In genomic region chr17:51764387-51764971, GRCh38 we compare ENCODE assay signal across 8 cellular contexts.
DNase-seq lines count a peak whose midpoint lies in the region; ATAC-seq and TF ChIP-seq lines count a peak whose summit lies in the region.

No MANE protein-coding gene starts in this region.

- no peaks in the 10 kb centered on the region for H3K4me1 ChIP-seq in body of pancreas

- 2 to 4% methylated on average over 4 of the region's 4 CpGs for WGBS in body of pancreas, 2 donors

- H3K27ac Mint-ChIP-seq in T-helper 17 cell (no peak overlapping the region), immature natural killer cell (no peak overlapping the region)

- H3K27me3 ChIP-seq in body of pancreas = no peaks in the 10 kb centered on the region

- DNase-seq in AG08396 (ENCODE audit: low spot score) = peak; percentile 67
- peak; percentile 87 for DNase-seq in NCI-H1694 treated with DMSO at 0.1 percent for 48 hours (lab: John Stamatoyannopoulos, UW)
- DNase-seq in T-helper 17 cell = peak in 2 of 3 donors; percentile 12 to 26
- DNase-seq in body of pancreas = peak; percentile 47 to 65 (median 56)
- DNase-seq in immature natural killer cell = peak; percentile 9 to 34 (median 20)
- DNase-seq in stimulated activated CD4-positive, alpha-beta T cell treated with anti-CD3 and anti-CD28 coated beads, Interleukin-15, amount 100 ng/mL, for 48 hours (ENCODE audit: low read depth in 2 of 2) = peak; percentile 5 to 17

- peaks cover 4% of the 10 kb centered on the region for H3K36me3 Mint-ChIP-seq in T-helper 17 cell (ENCODE audit: low read depth)
- no peaks in the 10 kb centered on the region for H3K36me3 Mint-ChIP-seq in immature natural killer cell

- no peaks in the 10 kb centered on the region for H3K36me3 ChIP-seq in body of pancreas (replicated peaks in 1 of 2; ENCODE audit: insufficient read depth in 1 of 2, low read depth in 2 of 2)

- peaks cover 4% of the 10 kb centered on the region for H3K4me1 Mint-ChIP-seq in T-helper 17 cell
- H3K4me1 Mint-ChIP-seq in immature natural killer cell = no peaks in the 10 kb centered on the region

- TF ChIP-seq POLR2A in body of pancreas (IDR thresholded peaks at IDR 0.05) = no peak

- peaks cover 66% of the 10 kb centered on the region for H3K27me3 Mint-ChIP-seq in T-helper 17 cell
- H3K27me3 Mint-ChIP-seq in immature natural killer cell (ENCODE audit: low read depth in 3 of 3) = peaks cover 2 to 7% (median 6%) of the 10 kb centered on the region in 3 donors

- TF ChIP-seq CTCF in body of pancreas (IDR thresholded peaks at IDR 0.05) = peak; percentile 56 to 89 (median 80)

- H3K4me3 Mint-ChIP-seq in T-helper 17 cell (no peak overlapping the region), immature natural killer cell (no peak overlapping the region)

- ATAC-seq in GM18511 (IDR thresholded peaks at IDR 0.05; ENCODE audit: unreplicated experiment) (peak; percentile 99), HG02885 (IDR thresholded peaks at IDR 0.05; ENCODE audit: poor library complexity, unreplicated experiment) (peak; percentile 99), T-helper 17 cell (peak; percentile 93), body of pancreas (peak; percentile 85)

- H3K4me3 ChIP-seq in body of pancreas = no peak overlapping the region

- intact Hi-C loops in body of pancreas (cut with DNase I) = loop anchor here (5.0 to 10.0 kb wide), 2 partner anchors 60 to 343 kb away; no protein-coding TSS in a partner anchor

- no peak overlapping the region for H3K27ac ChIP-seq in body of pancreas

- H3K9me3 ChIP-seq in T-helper 17 cell (ENCODE audit: control insufficient read depth, low read length, poor library complexity, severe bottlenecking) = no peaks in the 10 kb centered on the region
- no peaks in the 10 kb centered on the region for H3K9me3 ChIP-seq in body of pancreas

- peaks cover 0 to 1% (median 0%) of the 10 kb centered on the region in 6 donors for H3K9me3 Mint-ChIP-seq in immature natural killer cell

Comparison
In these comparisons a context has a peak if more than half of its experiments do, and no peak if none do; other contexts are left out.
1. DNase-seq: peak in every context shown above with its lines; median percentile 87 in NCI-H1694 treated with DMSO at 0.1 percent for 48 hours; 67 in AG08396; 56 in body of pancreas; 20 in immature natural killer cell; 19 in T-helper 17 cell; 11 in stimulated activated CD4-positive, alpha-beta T cell treated with anti-CD3 and anti-CD28 coated beads, Interleukin-15, amount 100 ng/mL, for 48 hours.